ENCODE assay signal across 8 cellular contexts in genomic region chr20:50346372-50347347, GRCh38.
DNase-seq lines count a peak whose midpoint lies in the region; ATAC-seq and TF ChIP-seq lines count a peak whose summit lies in the region.

No MANE protein-coding gene starts in this region.

- TF ChIP-seq CTCF in astrocyte of the cerebellum (IDR thresholded peaks at IDR 0.05; ENCODE audit: low read depth, low read length, missing control alignments), result no peak

- H3K36me3 ChIP-seq in stomach smooth muscle (ENCODE audit: control insufficient read depth in 2 of 2, insufficient read depth in 2 of 2, low read length in 2 of 2), result no peaks in the 10 kb centered on the region

- no peaks in the 10 kb centered on the region for H3K27me3 ChIP-seq in stomach smooth muscle (ENCODE audit: control insufficient read depth in 1 of 2, insufficient read depth in 2 of 2, low read length in 2 of 2)

- H3K4me3 ChIP-seq in astrocyte of the cerebellum (ENCODE audit: low read depth, low read length), result no peak overlapping the region
- H3K4me3 ChIP-seq in stomach smooth muscle (ENCODE audit: low read length in 2 of 2), result peak overlapping the region; percentile 23 to 47

- peak overlapping the region in 1 of 5 donors; percentile 30 for H3K4me3 Mint-ChIP-seq in immature natural killer cell

- H3K27me3 Mint-ChIP-seq in immature natural killer cell (ENCODE audit: low read depth in 3 of 3), result peaks cover 5 to 14% (median 7%) of the 10 kb centered on the region in 3 donors

- DNase-seq in DMS79 (lab: John Stamatoyannopoulos, UW) (peak; percentile 90), NCI-H2107 (lab: John Stamatoyannopoulos, UW) (peak; percentile 56), astrocyte of the cerebellum (ENCODE audit: low read depth) (peak; percentile 82), immature natural killer cell (no peak)
- no peak for DNase-seq in effector CD8-positive, alpha-beta T cell (lab: John Stamatoyannopoulos, UW)

- H3K9me3 Mint-ChIP-seq in immature natural killer cell, result no peaks in the 10 kb centered on the region

- peaks cover 17% of the 10 kb centered on the region for H3K4me1 ChIP-seq in stomach smooth muscle (ENCODE audit: control insufficient read depth, insufficient read depth, low read length)

- H3K36me3 Mint-ChIP-seq in immature natural killer cell, result peaks cover 0 to 3% (median 0%) of the 10 kb centered on the region in 3 donors

- ATAC-seq in HG02884 (IDR thresholded peaks at IDR 0.05; ENCODE audit: unreplicated experiment), result no peak
- ATAC-seq in HG02938 (IDR thresholded peaks at IDR 0.05; ENCODE audit: unreplicated experiment), result no peak

- H3K9ac ChIP-seq in stomach smooth muscle (ENCODE audit: low read length in 2 of 2), result peak overlapping the region; percentile 14 to 51

- H3K9me3 ChIP-seq in stomach smooth muscle (ENCODE audit: control insufficient read depth in 2 of 2, low read length in 2 of 2), result no peaks in the 10 kb centered on the region

- H3K27ac ChIP-seq in stomach smooth muscle (ENCODE audit: low read length), result peak overlapping the region; percentile 37

- H3K27ac Mint-ChIP-seq in immature natural killer cell, result peak overlapping the region in 4 of 6 donors; percentile 14 to 51 (median 44)

- in situ Hi-C loops in astrocyte of the cerebellum (cut with HindIII; ENCODE audit: low sequenced_read_pairs), result no loop called here

- peaks cover 28 to 35% of the 10 kb centered on the region in 2 donors for H3K4me1 Mint-ChIP-seq in immature natural killer cell

Comparison
In these comparisons a context has a peak if more than half of its experiments do, and no peak if none do; other contexts are left out.
1. DNase-seq: peak in DMS79 (single experiment), NCI-H2107 (single experiment) and astrocyte of the cerebellum (single experiment); none in immature natural killer cell (0 of 3) and effector CD8-positive, alpha-beta T cell (single experiment).